ENCODE assay signal across 25 cellular contexts in genomic region chr2:19217203-19217602, GRCh38.
"Had no signal": no experiment of that assay in that cellular context is flagged by ENCODE, and none has a peak within 500 bp of the region (broad histone marks: within the 10 kb centered on the region; RNA-seq: fewer than 3 reads in every experiment).

No MANE protein-coding gene starts in this region.

- H3K27ac ChIP-seq: brain microvascular endothelial cell, Peyer's patch, RWPE1, SJSA1 had no signal

- H3K27me3 ChIP-seq: brain microvascular endothelial cell, Peyer's patch, SJSA1 had no signal

- H3K36me3 ChIP-seq: brain microvascular endothelial cell, Peyer's patch, SJSA1 had no signal

- H3K4me3 ChIP-seq: Peyer's patch, SJSA1 had no signal

- H3K4me1 ChIP-seq: Peyer's patch, SJSA1 had no signal

- DNase-seq: activated B cell treated with CpG ODN at 0.5 μM for 24 hours; activated CD4-positive, alpha-beta memory T cell treated with anti-CD3 and anti-CD28 coated beads for 36 hours; activated CD4-positive, alpha-beta T cell treated with anti-CD3 and anti-CD28 coated beads for 1 hour; activated CD4-positive, alpha-beta T cell treated with anti-CD3 and anti-CD28 coated beads, Interleukin-2, amount 10 ng/mL, durations not matched to agents 24 days and 14 days; activated CD8-positive, alpha-beta memory T cell treated with anti-CD3 and anti-CD28 coated beads for 24 hours; activated effector memory CD4-positive, alpha-beta T cell treated with anti-CD3 and anti-CD28 coated beads, Interleukin-2, amount 50 U/mL, for 16 hours; activated naive CD4-positive, alpha-beta T cell treated with Interleukin-2 at 50 U/mL for 16 hours; activated naive CD8-positive, alpha-beta T cell treated with anti-CD3 and anti-CD28 coated beads, Interleukin-2, amount 50 U/mL, for 24 hours; activated T-cell treated with anti-CD3 and anti-CD28 coated beads, Interleukin-2, amount 50 U/mL, for 4 hours; brain microvascular endothelial cell; cerebellar nuclear complex; Karpas-422; MM.1S; NCI-H1105; NCI-H1436; NCI-H1694 treated with DMSO at 0.1 percent for 48 hours; NCI-H2029 treated with DMSO at 0.1 percent for 48 hours; NCI-H524; Peyer's patch; Right ventricle myocardium superior; T-helper 17 cell; T-helper 9 cell had no signal

- H3K9me3 ChIP-seq: Peyer's patch, SJSA1 had no signal

- ATAC-seq: activated naive CD4-positive, alpha-beta T cell treated with anti-CD3 and anti-CD28 coated beads, Interleukin-2, amount 50 U/mL, for 72 hours; activated naive CD8-positive, alpha-beta T cell treated with anti-CD3 and anti-CD28 coated beads, Interleukin-2, amount 50 U/mL, for 24 hours; activated T-cell treated with anti-CD3 and anti-CD28 coated beads, Interleukin-2, amount 50 U/mL, for 4 hours; T-helper 17 cell had no signal
